38 cellular contexts compared by ENCODE assay signal in the genomic region with DNA sequence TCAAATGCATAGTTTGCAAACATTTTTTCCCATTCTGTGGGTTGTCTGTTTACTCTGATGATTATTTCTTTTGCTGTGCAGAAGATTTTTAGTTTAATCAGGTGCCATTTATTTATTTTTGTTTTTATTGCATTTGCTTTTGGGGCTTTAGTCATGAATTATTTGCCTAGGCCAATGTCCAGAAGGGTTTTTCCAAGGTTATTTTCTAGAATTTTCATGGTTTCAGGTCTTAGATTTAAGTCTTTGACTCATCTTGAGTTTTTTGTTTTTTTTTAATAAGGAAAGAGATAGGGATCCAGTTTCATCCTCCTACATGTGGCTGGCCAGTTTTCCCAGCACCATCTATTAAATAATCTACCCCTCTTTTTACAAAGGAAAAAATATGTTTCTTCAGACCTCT.
"Had no signal": no experiment of that assay in that cellular context is flagged by ENCODE, and none has a peak within 500 bp of the region (broad histone marks: within the 10 kb centered on the region; RNA-seq: fewer than 3 reads in every experiment).

No MANE protein-coding gene starts in this region.

- H3K9me3 ChIP-seq: adrenal gland, ascending aorta, body of pancreas, breast epithelium had no signal

- DNase-seq: activated effector memory CD4-positive, alpha-beta T cell treated with anti-CD3 and anti-CD28 coated beads, Interleukin-2, amount 50 U/mL, for 16 hours; activated effector memory CD4-positive, alpha-beta T cell treated with Interleukin-2 at 50 U/mL for 16 hours; activated gamma-delta T cell; activated gamma-delta T cell treated with Interleukin-2 at 50 U/mL for 16 hours; activated naive CD4-positive, alpha-beta T cell; activated naive CD4-positive, alpha-beta T cell treated with anti-CD3 and anti-CD28 coated beads for 36 hours; activated naive CD4-positive, alpha-beta T cell treated with anti-CD3 and anti-CD28 coated beads, Interleukin-2, amount 10 ng/mL, durations not matched to agents 7 days and 5 days; activated naive CD4-positive, alpha-beta T cell treated with anti-CD3 and anti-CD28 coated beads, Interleukin-2, amount 50 U/mL, for 16 hours; activated naive CD4-positive, alpha-beta T cell treated with Interleukin-2 at 50 U/mL for 16 hours; activated naive CD8-positive, alpha-beta T cell treated with anti-CD3 and anti-CD28 coated beads for 36 hours; activated naive CD8-positive, alpha-beta T cell treated with anti-CD3 and anti-CD28 coated beads, Interleukin-2, amount 10 ng/mL, durations not matched to agents 7 days and 5 days; activated naive CD8-positive, alpha-beta T cell treated with anti-CD3 and anti-CD28 coated beads, Interleukin-2, amount 50 U/mL, for 24 hours; activated T-cell treated with anti-CD3 and anti-CD28 coated beads, Interleukin-2, amount 50 U/mL, for 1 hour; activated T-cell treated with anti-CD3 and anti-CD28 coated beads, Interleukin-2, amount 50 U/mL, for 24 hours; activated T-cell treated with anti-CD3 and anti-CD28 coated beads, Interleukin-2, amount 50 U/mL, for 4 hours; activated T-cell treated with anti-CD3 and anti-CD28 coated beads, Interleukin-2, amount 50 U/mL, for 48 hours; activated T-cell treated with anti-CD3 and anti-CD28 coated beads, Interleukin-2, amount 50 U/mL, for 72 hours; adrenal gland; amniotic stem cell; amygdala; anterior cingulate cortex; aorta; body of pancreas; brain microvascular endothelial cell; caudate nucleus; central memory CD4-positive, alpha-beta T cell; cerebellar nuclear complex had no signal

- H3K27me3 ChIP-seq: ascending aorta, body of pancreas, brain microvascular endothelial cell, breast epithelium, cardiac muscle cell had no signal

- H3K9me3 Mint-ChIP-seq: activated naive CD4-positive, alpha-beta T cell treated with anti-CD3 and anti-CD28 coated beads for 36 hours; activated naive CD4-positive, alpha-beta T cell treated with anti-CD3 and anti-CD28 coated beads, Interleukin-2, amount 10 ng/mL, durations not matched to agents 7 days and 5 days; activated naive CD4-positive, alpha-beta T cell treated with anti-CD3 and anti-CD28 coated beads, Interleukin-2, amount 50 U/mL, for 24 hours; activated naive CD4-positive, alpha-beta T cell treated with anti-CD3 and anti-CD28 coated beads, Interleukin-2, amount 50 U/mL, for 72 hours; activated naive CD8-positive, alpha-beta T cell treated with anti-CD3 and anti-CD28 coated beads for 36 hours; activated naive CD8-positive, alpha-beta T cell treated with anti-CD3 and anti-CD28 coated beads, Interleukin-2, amount 10 ng/mL, durations not matched to agents 7 days and 5 days; activated naive CD8-positive, alpha-beta T cell treated with anti-CD3 and anti-CD28 coated beads, Interleukin-2, amount 50 U/mL, for 24 hours; activated T-cell treated with anti-CD3 and anti-CD28 coated beads, Interleukin-2, amount 50 U/mL, for 24 hours; activated T-cell treated with anti-CD3 and anti-CD28 coated beads, Interleukin-2, amount 50 U/mL, for 4 hours; activated T-helper 1 cell treated with anti-CD3 and anti-CD28 coated beads, Interleukin-12 subunit alpha, Interleukin-12 subunit beta, Interleukin-2, Interleukin-4 antibody, amounts not matched to agents 30 ng/mL and 10 ng/mL and 1 ng/mL, durations not matched to agents 14 hours and 24 hours and 36 hours; activated T-helper 17 cell treated with anti-CD3 and anti-CD28 coated beads, Interleukin-2, amount 50 U/mL, for 72 hours; activated T-helper 2 cell treated with anti-CD3 and anti-CD28 coated beads, Interferon-gamma antibody, Interleukin-2, Interleukin-4, amounts not matched to agents 10 μg/mL and 5 μg/mL and 100 μg/mL, durations not matched to agents 14 hours and 24 hours and 36 hours; central memory CD8-positive, alpha-beta T cell had no signal

- H3K4me1 Mint-ChIP-seq: activated naive CD4-positive, alpha-beta T cell treated with anti-CD3 and anti-CD28 coated beads, Interleukin-2, amount 10 ng/mL, durations not matched to agents 7 days and 5 days; activated naive CD4-positive, alpha-beta T cell treated with anti-CD3 and anti-CD28 coated beads, Interleukin-2, amount 50 U/mL, for 24 hours; activated naive CD8-positive, alpha-beta T cell treated with anti-CD3 and anti-CD28 coated beads for 36 hours; activated naive CD8-positive, alpha-beta T cell treated with anti-CD3 and anti-CD28 coated beads, Interleukin-2, amount 10 ng/mL, durations not matched to agents 7 days and 5 days; activated naive CD8-positive, alpha-beta T cell treated with anti-CD3 and anti-CD28 coated beads, Interleukin-2, amount 50 U/mL, for 24 hours; activated T-helper 17 cell treated with anti-CD3 and anti-CD28 coated beads, Interleukin-2, amount 50 U/mL, for 72 hours; brain; central memory CD8-positive, alpha-beta T cell had no signal

- H3K27ac Mint-ChIP-seq: activated naive CD4-positive, alpha-beta T cell treated with anti-CD3 and anti-CD28 coated beads for 36 hours; activated naive CD4-positive, alpha-beta T cell treated with anti-CD3 and anti-CD28 coated beads, Interleukin-2, amount 10 ng/mL, durations not matched to agents 7 days and 5 days; activated naive CD4-positive, alpha-beta T cell treated with anti-CD3 and anti-CD28 coated beads, Interleukin-2, amount 50 U/mL, for 24 hours; activated naive CD4-positive, alpha-beta T cell treated with anti-CD3 and anti-CD28 coated beads, Interleukin-2, amount 50 U/mL, for 72 hours; activated naive CD8-positive, alpha-beta T cell; activated naive CD8-positive, alpha-beta T cell treated with anti-CD3 and anti-CD28 coated beads for 36 hours; activated naive CD8-positive, alpha-beta T cell treated with anti-CD3 and anti-CD28 coated beads, Interleukin-2, amount 10 ng/mL, durations not matched to agents 7 days and 5 days; activated naive CD8-positive, alpha-beta T cell treated with anti-CD3 and anti-CD28 coated beads, Interleukin-2, amount 50 U/mL, for 24 hours; activated T-cell treated with anti-CD3 and anti-CD28 coated beads, Interleukin-2, amount 50 U/mL, for 24 hours; activated T-cell treated with anti-CD3 and anti-CD28 coated beads, Interleukin-2, amount 50 U/mL, for 72 hours; activated T-helper 1 cell treated with anti-CD3 and anti-CD28 coated beads, Interleukin-12 subunit alpha, Interleukin-12 subunit beta, Interleukin-2, Interleukin-4 antibody, amounts not matched to agents 30 ng/mL and 10 ng/mL and 1 ng/mL, durations not matched to agents 14 hours and 24 hours and 36 hours; activated T-helper 17 cell treated with anti-CD3 and anti-CD28 coated beads, Interleukin-2, amount 50 U/mL, for 72 hours; activated T-helper 2 cell treated with anti-CD3 and anti-CD28 coated beads, Interferon-gamma antibody, Interleukin-2, Interleukin-4, amounts not matched to agents 10 μg/mL and 5 μg/mL and 100 μg/mL, durations not matched to agents 14 hours and 24 hours and 36 hours; brain had no signal

- H3K4me3 ChIP-seq: adrenal gland, ascending aorta, body of pancreas, breast epithelium, cardiac muscle cell had no signal

- H3K4me3 Mint-ChIP-seq: activated naive CD4-positive, alpha-beta T cell treated with anti-CD3 and anti-CD28 coated beads for 36 hours; activated naive CD4-positive, alpha-beta T cell treated with anti-CD3 and anti-CD28 coated beads, Interleukin-2, amount 10 ng/mL, durations not matched to agents 7 days and 5 days; activated naive CD4-positive, alpha-beta T cell treated with anti-CD3 and anti-CD28 coated beads, Interleukin-2, amount 50 U/mL, for 24 hours; activated naive CD8-positive, alpha-beta T cell; activated naive CD8-positive, alpha-beta T cell treated with anti-CD3 and anti-CD28 coated beads for 36 hours; activated naive CD8-positive, alpha-beta T cell treated with anti-CD3 and anti-CD28 coated beads, Interleukin-2, amount 10 ng/mL, durations not matched to agents 7 days and 5 days; activated naive CD8-positive, alpha-beta T cell treated with anti-CD3 and anti-CD28 coated beads, Interleukin-2, amount 50 U/mL, for 24 hours; activated T-cell treated with anti-CD3 and anti-CD28 coated beads, Interleukin-2, amount 50 U/mL, for 24 hours; activated T-cell treated with anti-CD3 and anti-CD28 coated beads, Interleukin-2, amount 50 U/mL, for 4 hours; activated T-cell treated with anti-CD3 and anti-CD28 coated beads, Interleukin-2, amount 50 U/mL, for 72 hours; activated T-helper 1 cell treated with anti-CD3 and anti-CD28 coated beads, Interleukin-12 subunit alpha, Interleukin-12 subunit beta, Interleukin-2, Interleukin-4 antibody, amounts not matched to agents 30 ng/mL and 10 ng/mL and 1 ng/mL, durations not matched to agents 14 hours and 24 hours and 36 hours; activated T-helper 17 cell treated with anti-CD3 and anti-CD28 coated beads, Interleukin-2, amount 50 U/mL, for 72 hours; brain; central memory CD8-positive, alpha-beta T cell had no signal

- H3K36me3 Mint-ChIP-seq: activated naive CD4-positive, alpha-beta T cell treated with anti-CD3 and anti-CD28 coated beads, Interleukin-2, amount 10 ng/mL, durations not matched to agents 7 days and 5 days; activated naive CD4-positive, alpha-beta T cell treated with anti-CD3 and anti-CD28 coated beads, Interleukin-2, amount 50 U/mL, for 24 hours; activated naive CD4-positive, alpha-beta T cell treated with anti-CD3 and anti-CD28 coated beads, Interleukin-2, amount 50 U/mL, for 72 hours; activated naive CD8-positive, alpha-beta T cell; activated naive CD8-positive, alpha-beta T cell treated with anti-CD3 and anti-CD28 coated beads for 36 hours; activated naive CD8-positive, alpha-beta T cell treated with anti-CD3 and anti-CD28 coated beads, Interleukin-2, amount 10 ng/mL, durations not matched to agents 7 days and 5 days; brain had no signal

- H3K27ac ChIP-seq: adrenal gland, ascending aorta, body of pancreas, brain microvascular endothelial cell, breast epithelium, cardiac muscle cell had no signal

- ATAC-seq: activated naive CD4-positive, alpha-beta T cell treated with anti-CD3 and anti-CD28 coated beads, Interleukin-2, amount 50 U/mL, for 72 hours; activated naive CD8-positive, alpha-beta T cell treated with anti-CD3 and anti-CD28 coated beads, Interleukin-2, amount 50 U/mL, for 24 hours; activated T-cell treated with anti-CD3 and anti-CD28 coated beads, Interleukin-2, amount 50 U/mL, for 4 hours; activated T-cell treated with anti-CD3 and anti-CD28 coated beads, Interleukin-2, amount 50 U/mL, for 72 hours; activated T-helper 17 cell treated with anti-CD3 and anti-CD28 coated beads, Interleukin-2, amount 50 U/mL, for 72 hours; body of pancreas had no signal

- H3K4me1 ChIP-seq: adrenal gland, ascending aorta, body of pancreas, breast epithelium had no signal

- H3K36me3 ChIP-seq: adrenal gland, ascending aorta, brain microvascular endothelial cell, breast epithelium, cardiac muscle cell had no signal
